ENCODE assay signal across 11 cellular contexts in genomic region chr5:10578292-10578663, GRCh38. TPM values are rescaled to one million over a fixed set of nuclear protein-coding genes. Genes with fewer than 3 reads are reported as not detected.
DNase-seq lines count a peak whose midpoint lies in the region; ATAC-seq and TF ChIP-seq lines count a peak whose summit lies in the region.
"Had no signal": no experiment of that assay in that cellular context is flagged by ENCODE, and none has a peak within 500 bp of the region (broad histone marks: within the 10 kb centered on the region; RNA-seq: fewer than 3 reads in every experiment).

No MANE protein-coding gene starts in this region.

- H3K27me3 ChIP-seq in SU-DHL-6 (ENCODE audit: low read length) = no peaks in the 10 kb centered on the region

- TF ChIP-seq CTCF in SU-DHL-6 (IDR thresholded peaks at IDR 0.05; ENCODE audit: insufficient read depth, low read length, poor library complexity, severe bottlenecking) = no peak
- TF ChIP-seq CTCF in CD14-positive monocyte (IDR thresholded peaks at IDR 0.05) = no peak

- H3K27ac Mint-ChIP-seq in naive B cell (peak overlapping the region in 5 of 6 donors; percentile 9 to 96 (median 63)), CD14-positive monocyte (no peak overlapping the region)
- H3K27ac Mint-ChIP-seq: natural killer cell had no signal

- H3K4me1 Mint-ChIP-seq in naive B cell (peaks cover 62 to 88% (median 75%) of the 10 kb centered on the region in 3 donors), CD14-positive monocyte (peaks cover 59% of the 10 kb centered on the region)

- no peaks in the 10 kb centered on the region for H3K9me3 ChIP-seq in SU-DHL-6 (ENCODE audit: insufficient read depth, low read length)

- H3K9me3 Mint-ChIP-seq in naive B cell = peaks cover 0 to 2% (median 0%) of the 10 kb centered on the region in 7 donors
- peaks cover 0 to 9% (median 2%) of the 10 kb centered on the region in 7 donors for H3K9me3 Mint-ChIP-seq in CD14-positive monocyte
- H3K9me3 Mint-ChIP-seq: natural killer cell had no signal

- H3K4me3 Mint-ChIP-seq in naive B cell = peak overlapping the region in 6 of 8 donors; percentile 38 to 78 (median 66)
- H3K4me3 Mint-ChIP-seq in CD14-positive monocyte = no peak overlapping the region
- H3K4me3 Mint-ChIP-seq: CD4-positive, alpha-beta memory T cell; natural killer cell had no signal

- H3K36me3 ChIP-seq in SU-DHL-6 (ENCODE audit: low read length) = no peaks in the 10 kb centered on the region

- no peak overlapping the region for H2AFZ ChIP-seq in SU-DHL-6 (ENCODE audit: low read depth, low read length, severe bottlenecking)

- H4K20me1 ChIP-seq in SU-DHL-6 (ENCODE audit: low read depth, low read length) = peaks cover 5% of the 10 kb centered on the region; the same call in 1 of the 2 replicates

- peaks cover 25% of the 10 kb centered on the region for H3F3A ChIP-seq in SU-DHL-6 (ENCODE audit: insufficient read depth)

- peaks cover 8 to 11% of the 10 kb centered on the region in 2 donors for H3K36me3 Mint-ChIP-seq in naive B cell
- peaks cover 0 to 9% of the 10 kb centered on the region in 2 donors for H3K36me3 Mint-ChIP-seq in CD14-positive monocyte
- H3K36me3 Mint-ChIP-seq: CD4-positive, alpha-beta memory T cell; natural killer cell had no signal

- ATAC-seq in GM18907 (IDR thresholded peaks at IDR 0.05; ENCODE audit: unreplicated experiment) = peak; percentile 1
- no peak for ATAC-seq in naive B cell (ENCODE audit: low read depth in 2 of 2)
- ATAC-seq: natural killer cell had no signal

- H3K27me3 Mint-ChIP-seq in naive B cell (no peaks in the 10 kb centered on the region), CD14-positive monocyte (ENCODE audit: low read depth in 3 of 3) (peaks cover 0 to 3% (median 1%) of the 10 kb centered on the region in 3 donors)
- H3K27me3 Mint-ChIP-seq: CD4-positive, alpha-beta memory T cell had no signal

- DNase-seq in naive B cell (no peak), CD14-positive monocyte (ENCODE audit: low spot score) (no peak), NK-92 (lab: John Stamatoyannopoulos, UW; ENCODE audit: unreplicated experiment) (no peak)
- no peak for DNase-seq in stimulated activated CD4-positive, alpha-beta T cell treated with anti-CD3 and anti-CD28 coated beads, Interleukin-4, amount 100 ng/mL, for 4 hours
- DNase-seq: CD4-positive, alpha-beta memory T cell; NCI-H2081 treated with DMSO at 0.1 percent for 48 hours; SHP77 had no signal

- H3K4me3 ChIP-seq in GM08714 (ENCODE audit: low read length) = peak overlapping the region; percentile 19; the same call in 1 of the 2 replicates
- H3K4me3 ChIP-seq in SU-DHL-6 (ENCODE audit: insufficient read depth, low read length, poor library complexity, severe bottlenecking) = peak overlapping the region; percentile 11

- H3K79me2 ChIP-seq in SU-DHL-6 (ENCODE audit: insufficient read depth, low read length) = peaks cover 86% of the 10 kb centered on the region

- intact Hi-C loops in CD14-positive monocyte (cut with micrococcal nuclease) = loop anchor here in 1 of 2 donors (5.0 kb wide), 1 partner anchor 49 kb away; no protein-coding TSS in a partner anchor

- H3K27ac ChIP-seq in SU-DHL-6 (ENCODE audit: low read depth, low read length) = peak overlapping the region; percentile 73

- peak overlapping the region; percentile 52 for H3K4me2 ChIP-seq in SU-DHL-6 (ENCODE audit: low read depth, low read length, poor library complexity, severe bottlenecking)

- H3K9ac ChIP-seq in SU-DHL-6 (ENCODE audit: low read length) = peak overlapping the region; percentile 31

- no peaks in the 10 kb centered on the region for H3K9me2 ChIP-seq in SU-DHL-6 (replicated peaks; ENCODE audit: insufficient read depth, low read length)

RNA-seq across cellular contexts. Expression of gene ANKRD33B, which starts 14.4 kb away (rescaled TPM):
- polyA plus RNA-seq in naive B cell (ENCODE audit: low read depth in 6 of 6) = 1 to 10 TPM; 1.3 to 2.7 (median 1.9) TPM
- not detected for polyA plus RNA-seq in CD14-positive monocyte

Comparison
In these comparisons a context has a peak if more than half of its experiments do, and no peak if none do; other contexts are left out.
1. H3K27ac Mint-ChIP-seq: peak in naive B cell (5 of 6); none in CD14-positive monocyte (0 of 7).
2. H3K4me3 Mint-ChIP-seq: peak in naive B cell (6 of 8); none in CD14-positive monocyte (0 of 2).